8 cellular contexts compared by ENCODE assay signal in the genomic region with DNA sequence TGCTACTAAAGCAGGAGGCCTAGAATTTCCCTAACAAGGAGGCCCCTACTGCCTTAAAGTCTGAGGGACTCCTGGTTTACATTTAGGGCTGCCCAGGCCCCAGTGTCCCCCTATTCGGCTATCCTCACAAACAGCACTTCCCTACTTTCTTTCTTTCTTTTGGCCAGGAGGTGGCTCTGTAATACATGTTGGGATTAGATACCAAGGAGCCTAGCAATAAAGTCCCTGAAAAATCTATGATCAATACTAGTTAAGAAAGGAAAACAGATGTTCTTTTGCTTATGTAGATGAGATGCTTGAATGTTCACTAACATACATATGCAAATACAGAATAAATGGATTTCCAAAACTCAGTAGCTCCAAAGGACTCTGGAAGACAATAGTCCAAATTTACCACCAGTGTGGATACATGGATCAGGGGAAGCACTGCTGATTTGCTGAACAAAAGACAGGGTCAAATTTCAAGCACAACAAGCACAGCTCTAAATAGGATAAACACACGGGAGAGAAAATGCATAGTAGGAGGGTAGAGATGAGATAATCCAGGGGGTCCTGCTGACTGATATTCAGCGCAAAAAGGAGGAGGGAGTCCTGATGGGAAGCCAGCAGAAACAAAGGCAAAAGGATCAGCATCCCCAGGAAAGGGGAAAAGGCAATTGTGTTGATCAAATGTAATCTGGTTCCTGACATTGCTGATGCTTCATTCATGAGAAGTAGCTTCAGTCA.
DNase-seq lines count a peak whose midpoint lies in the region; FAIRE-seq and TF ChIP-seq lines count a peak whose summit lies in the region.

No MANE protein-coding gene starts in this region.

- DNase-seq in Caki2 (ENCODE audit: low read depth) (peak; percentile 6), NCI-H1417 (lab: John Stamatoyannopoulos, UW) (peak; percentile 58 to 78 (median 70)), astrocyte of the cerebellum (ENCODE audit: low read depth) (no peak), lung microvascular endothelial cell (ENCODE audit: low read depth in 2 of 2) (peak; percentile 8 to 44), posterior vena cava (ENCODE audit: low spot score) (no peak), COLO668 (lab: John Stamatoyannopoulos, UW; ENCODE audit: unreplicated experiment) (no peak), frontal cortex (ENCODE audit: low spot score in 2 of 2) (no peak)
- DNase-seq in activated naive CD4-positive, alpha-beta T cell treated with anti-CD3 and anti-CD28 coated beads for 36 hours, result no peak

- H3K4me3 ChIP-seq in astrocyte of the cerebellum (ENCODE audit: low read depth, low read length), result no peak overlapping the region

- H3K4me3 Mint-ChIP-seq in activated naive CD4-positive, alpha-beta T cell treated with anti-CD3 and anti-CD28 coated beads for 36 hours, result no peak overlapping the region

- intact Hi-C loops in posterior vena cava (cut with DNase I), result loop anchor here in 1 of 2 donors (5.0 kb wide), 1 partner anchor 996 kb away; the partner anchor contains the start of gene PBX1
- intact Hi-C loops in activated naive CD4-positive, alpha-beta T cell treated with anti-CD3 and anti-CD28 coated beads for 36 hours (cut with micrococcal nuclease), result no loop called here

- H3K36me3 Mint-ChIP-seq in activated naive CD4-positive, alpha-beta T cell treated with anti-CD3 and anti-CD28 coated beads for 36 hours (ENCODE audit: low read depth), result no peaks in the 10 kb centered on the region

- peaks cover 2% of the 10 kb centered on the region for H3K27me3 Mint-ChIP-seq in activated naive CD4-positive, alpha-beta T cell treated with anti-CD3 and anti-CD28 coated beads for 36 hours (ENCODE audit: low read depth)

- H3K9me3 Mint-ChIP-seq in activated naive CD4-positive, alpha-beta T cell treated with anti-CD3 and anti-CD28 coated beads for 36 hours, result no peaks in the 10 kb centered on the region

- no peak for FAIRE-seq in frontal cortex (lab: Jason Lieb, UNC)

- H3K4me1 Mint-ChIP-seq in activated naive CD4-positive, alpha-beta T cell treated with anti-CD3 and anti-CD28 coated beads for 36 hours (ENCODE audit: low read depth), result no peaks in the 10 kb centered on the region

- in situ Hi-C loops in Caki2 (cut with HindIII; ENCODE audit: low pct_unique_long_range_greater_than_20kb, low sequenced_read_pairs), result no loop called here
- in situ Hi-C loops in astrocyte of the cerebellum (cut with HindIII; ENCODE audit: low sequenced_read_pairs), result no loop called here

- H3K27ac Mint-ChIP-seq in activated naive CD4-positive, alpha-beta T cell treated with anti-CD3 and anti-CD28 coated beads for 36 hours, result no peak overlapping the region

- peak; percentile 52 for TF ChIP-seq CTCF in astrocyte of the cerebellum (IDR thresholded peaks at IDR 0.05; ENCODE audit: low read depth, low read length, missing control alignments)

- CTCF ChIA-PET in activated naive CD4-positive, alpha-beta T cell treated with anti-CD3 and anti-CD28 coated beads for 36 hours (lab: Charles Lee), result no interaction called here

Comparison
In these comparisons a context has a peak if more than half of its experiments do, and no peak if none do; other contexts are left out.
1. DNase-seq: peak in Caki2 (single experiment), NCI-H1417 (3 of 3) and lung microvascular endothelial cell (2 of 2); none in astrocyte of the cerebellum (single experiment), posterior vena cava (single experiment), COLO668 (single experiment), activated naive CD4-positive, alpha-beta T cell treated with anti-CD3 and anti-CD28 coated beads for 36 hours (single experiment) and frontal cortex (0 of 2).